In genomic region chr16:28608867-28609596, GRCh38 we compare ENCODE assay signal across 11 cellular contexts. TPM values are rescaled to one million over a fixed set of nuclear protein-coding genes. Genes with fewer than 3 reads are reported as not detected.
DNase-seq lines count a peak whose midpoint lies in the region; ATAC-seq and TF ChIP-seq lines count a peak whose summit lies in the region.
"Not testable (repeated sequence)": the region's sequence is repeated elsewhere in the genome, so short reads cannot be mapped to it uniquely, and the experiment has no call there.
"Had no signal": no experiment of that assay in that cellular context is flagged by ENCODE, and none has a peak within 500 bp of the region (broad histone marks: within the 10 kb centered on the region; RNA-seq: fewer than 3 reads in every experiment).

No MANE protein-coding gene starts in this region.

- CTCF ChIA-PET in A673 (lab: Charles Lee) = not testable (repeated sequence)

- H3K4me2 ChIP-seq in parathyroid adenoma (ENCODE audit: low read length) = peak overlapping the region; percentile 58

- not testable (repeated sequence) for H3K4me1 ChIP-seq in A673 (ENCODE audit: insufficient read depth, low read length, poor library complexity, severe bottlenecking)
- H3K4me1 ChIP-seq in NT2/D1 (ENCODE audit: insufficient read depth, insufficient read length) (peaks cover 20% of the 10 kb centered on the region), duodenal mucosa (ENCODE audit: control insufficient read depth in 1 of 2, insufficient read depth in 2 of 2, low read length in 2 of 2) (peaks cover 19 to 23% of the 10 kb centered on the region in 2 donors), parathyroid adenoma (peaks cover 22% of the 10 kb centered on the region), suprapubic skin (peaks cover 19% of the 10 kb centered on the region)

- not testable (repeated sequence) for H3K4me3 Mint-ChIP-seq in activated T-cell treated with anti-CD3 and anti-CD28 coated beads, Interleukin-2, amount 50 U/mL, for 72 hours

- POLR2A ChIA-PET in A673 (lab: Charles Lee; ENCODE audit: low non-redundant PET) = not testable (repeated sequence)

- H3K4me3 ChIP-seq in A673 (ENCODE audit: low read depth, low read length, poor library complexity, severe bottlenecking) (peak overlapping the region; percentile 15), NT2/D1 (ENCODE audit: insufficient read length, low read depth) (peak overlapping the region; percentile 8), duodenal mucosa (ENCODE audit: low read depth in 1 of 2, low read length in 2 of 2) (peak overlapping the region; percentile 54 to 72), parathyroid adenoma (ENCODE audit: low read depth, low read length) (peak overlapping the region; percentile 38), suprapubic skin (peak overlapping the region; percentile 28)

- H3K27me3 Mint-ChIP-seq in activated T-cell treated with anti-CD3 and anti-CD28 coated beads, Interleukin-2, amount 50 U/mL, for 72 hours (ENCODE audit: low read depth) = not testable (repeated sequence)

- H3K4me1 Mint-ChIP-seq in activated T-cell treated with anti-CD3 and anti-CD28 coated beads, Interleukin-2, amount 50 U/mL, for 72 hours (ENCODE audit: low read depth) = peaks cover 19% of the 10 kb centered on the region

- not testable (repeated sequence) for H3K9me3 ChIP-seq in A673 (ENCODE audit: low read depth, low read length, poor library complexity, severe bottlenecking); NT2/D1 (ENCODE audit: insufficient read depth, low read length); duodenal mucosa (ENCODE audit: control insufficient read depth in 1 of 2, low read length in 2 of 2); parathyroid adenoma (ENCODE audit: control insufficient read depth, low read length); suprapubic skin

- not testable (repeated sequence) for TF ChIP-seq POLR2A in suprapubic skin (IDR thresholded peaks at IDR 0.05)

- H2AFZ ChIP-seq in parathyroid adenoma = peak overlapping the region; percentile 36

- not testable (repeated sequence) for DNase-seq in A673 (ENCODE audit: low spot score); NT2/D1 (ENCODE audit: low read depth, low spot score); activated T-cell treated with anti-CD3 and anti-CD28 coated beads, Interleukin-2, amount 50 U/mL, for 72 hours; suprapubic skin (ENCODE audit: low spot score in 2 of 2)
- DNase-seq in left ventricle myocardium superior (peak; percentile 48), mesenteric fat pad (ENCODE audit: low spot score) (peak; percentile 87)

- intact Hi-C loops in A673 (cut with micrococcal nuclease; ENCODE audit: unreplicated experiment); left ventricle myocardium superior (cut with micrococcal nuclease): not testable (repeated sequence)

- not testable (repeated sequence) for TF ChIP-seq EP300 in suprapubic skin (IDR thresholded peaks at IDR 0.05)

- peak overlapping the region; percentile 71 for H3K9ac ChIP-seq in NT2/D1 (ENCODE audit: insufficient read length, low read depth)
- H3K9ac ChIP-seq in duodenal mucosa (ENCODE audit: low read depth in 1 of 2, low read length in 2 of 2) = peak overlapping the region; percentile 57 to 67
- H3K9ac ChIP-seq in parathyroid adenoma = peak overlapping the region; percentile 32

- H3K27ac ChIP-seq in A673 (ENCODE audit: low read depth, low read length, poor library complexity, severe bottlenecking); suprapubic skin: not testable (repeated sequence)
- peak overlapping the region; percentile 82 for H3K27ac ChIP-seq in duodenal mucosa (ENCODE audit: low read depth, low read length)
- peak overlapping the region; percentile 90 for H3K27ac ChIP-seq in parathyroid adenoma

- H3K79me2 ChIP-seq in parathyroid adenoma = not testable (repeated sequence)

- 78% methylated on average over 7 of the region's 11 CpGs for WGBS in suprapubic skin

- BruUV-seq in A673 (replicated peaks; lab: Mats Ljungman, UMichigan) = not testable (repeated sequence)

- not testable (repeated sequence) for ATAC-seq in activated T-cell treated with anti-CD3 and anti-CD28 coated beads, Interleukin-2, amount 50 U/mL, for 72 hours (replicated peaks in 1 of 2)
- ATAC-seq in left ventricle myocardium superior = peak; percentile 42

- peak overlapping the region; percentile 44 for H3K27ac Mint-ChIP-seq in activated T-cell treated with anti-CD3 and anti-CD28 coated beads, Interleukin-2, amount 50 U/mL, for 72 hours

- not testable (repeated sequence) for H3K36me3 ChIP-seq in A673 (ENCODE audit: insufficient read depth, low read length, poor library complexity, severe bottlenecking); NT2/D1 (ENCODE audit: insufficient read depth, insufficient read length, low read length); parathyroid adenoma (ENCODE audit: control insufficient read depth, insufficient read depth, low read length); suprapubic skin
- H3K36me3 ChIP-seq in duodenal mucosa (ENCODE audit: control insufficient read depth in 1 of 2, insufficient read depth in 2 of 2, low read length in 2 of 2) = peaks cover 0 to 11% of the 10 kb centered on the region in 2 donors

- not testable (repeated sequence) for H3K9me3 Mint-ChIP-seq in activated T-cell treated with anti-CD3 and anti-CD28 coated beads, Interleukin-2, amount 50 U/mL, for 72 hours

- not testable (repeated sequence) for H3K36me3 Mint-ChIP-seq in activated T-cell treated with anti-CD3 and anti-CD28 coated beads, Interleukin-2, amount 50 U/mL, for 72 hours (ENCODE audit: insufficient read depth in 2 of 2)

- TF ChIP-seq CTCF in A673 (conservative IDR thresholded peaks at IDR 0.05; ENCODE audit: low read depth, low read length); parathyroid adenoma (IDR thresholded peaks at IDR 0.05); suprapubic skin (IDR thresholded peaks at IDR 0.05): not testable (repeated sequence)

- not testable (repeated sequence) for H3K27me3 ChIP-seq in A673 (replicated peaks; ENCODE audit: insufficient read depth, low read depth, low read length, poor library complexity); NT2/D1 (ENCODE audit: insufficient read depth, insufficient read length); duodenal mucosa (ENCODE audit: control insufficient read depth in 1 of 2, insufficient read depth in 2 of 2, low read length in 2 of 2); parathyroid adenoma (ENCODE audit: control insufficient read depth, insufficient read depth, low read length); suprapubic skin

RNA-seq across cellular contexts. Expression of gene SULT1A1, which starts 0.8 kb away (rescaled TPM):
- 8.9 and 10.8 TPM in 2 replicates for total RNA-seq in A673 (2021)
- 10 to 100 TPM; 12.7 to 18.6 TPM for total RNA-seq in activated T-cell treated with anti-CD3 and anti-CD28 coated beads, Interleukin-2, amount 50 U/mL, for 72 hours
- total RNA-seq in left ventricle myocardium superior = 15.5 TPM
- total RNA-seq in mesenteric fat pad = 36.2 TPM
- total RNA-seq in suprapubic skin = 1 to 10 TPM; 1.1 to 9.4 (median 2.6) TPM
- total RNA-seq: GM23248 had no signal

RNA-seq across cellular contexts. Expression of gene SULT1A2, which starts 12.2 kb away (rescaled TPM):
- total RNA-seq in A673 (2021) = 1.6 and 2.7 TPM in 2 replicates
- total RNA-seq in activated T-cell treated with anti-CD3 and anti-CD28 coated beads, Interleukin-2, amount 50 U/mL, for 72 hours = 1 to 10 TPM in 1 of 2 donors, under 1 TPM in 1; 0.25 to 1.2 TPM
- 1.1 TPM for total RNA-seq in left ventricle myocardium superior
- 2.5 TPM for total RNA-seq in mesenteric fat pad
- not detected for total RNA-seq in suprapubic skin
- total RNA-seq: activated T-cell treated with anti-CD3 and anti-CD28 coated beads, Interleukin-2, amount 50 U/mL, for 4 hours; GM23248 had no signal

RNA-seq across cellular contexts. Expression of gene NPIPB8, which starts 28.8 kb away (rescaled TPM):
- not detected in 2 replicates for total RNA-seq in A673 (2021)
- total RNA-seq in activated T-cell treated with anti-CD3 and anti-CD28 coated beads, Interleukin-2, amount 50 U/mL, for 72 hours = 1 to 10 TPM in 1 of 2 donors, not detected in 1; 2.7 TPM
- not detected for total RNA-seq in left ventricle myocardium superior
- 1.9 TPM for total RNA-seq in mesenteric fat pad
- total RNA-seq in suprapubic skin = 1 to 10 TPM in 2 of 4 donors, not detected in 2; 1.0 to 4.9 TPM
- total RNA-seq: GM23248, kidney epithelial cell had no signal

RNA-seq across cellular contexts. Expression of gene SGF29, which starts 55.3 kb away (rescaled TPM):
- total RNA-seq in A673 (2021) = 35.2 and 42.3 TPM in 2 replicates
- 10 to 100 TPM; 42.4 to 60.0 TPM for total RNA-seq in activated T-cell treated with anti-CD3 and anti-CD28 coated beads, Interleukin-2, amount 50 U/mL, for 72 hours
- 20.4 TPM for total RNA-seq in left ventricle myocardium superior
- total RNA-seq in mesenteric fat pad = 16.6 TPM
- 10 to 100 TPM; 20.2 to 36.1 (median 24.8) TPM for total RNA-seq in suprapubic skin

Comparison
In these comparisons a context has a peak if more than half of its experiments do, and no peak if none do; other contexts are left out.
1. H3K4me3 ChIP-seq: peak in every context shown above with its lines; median percentile 63 in duodenal mucosa; 38 in parathyroid adenoma; 28 in suprapubic skin; 15 in A673; 8 in NT2/D1.